In the genomic region with DNA sequence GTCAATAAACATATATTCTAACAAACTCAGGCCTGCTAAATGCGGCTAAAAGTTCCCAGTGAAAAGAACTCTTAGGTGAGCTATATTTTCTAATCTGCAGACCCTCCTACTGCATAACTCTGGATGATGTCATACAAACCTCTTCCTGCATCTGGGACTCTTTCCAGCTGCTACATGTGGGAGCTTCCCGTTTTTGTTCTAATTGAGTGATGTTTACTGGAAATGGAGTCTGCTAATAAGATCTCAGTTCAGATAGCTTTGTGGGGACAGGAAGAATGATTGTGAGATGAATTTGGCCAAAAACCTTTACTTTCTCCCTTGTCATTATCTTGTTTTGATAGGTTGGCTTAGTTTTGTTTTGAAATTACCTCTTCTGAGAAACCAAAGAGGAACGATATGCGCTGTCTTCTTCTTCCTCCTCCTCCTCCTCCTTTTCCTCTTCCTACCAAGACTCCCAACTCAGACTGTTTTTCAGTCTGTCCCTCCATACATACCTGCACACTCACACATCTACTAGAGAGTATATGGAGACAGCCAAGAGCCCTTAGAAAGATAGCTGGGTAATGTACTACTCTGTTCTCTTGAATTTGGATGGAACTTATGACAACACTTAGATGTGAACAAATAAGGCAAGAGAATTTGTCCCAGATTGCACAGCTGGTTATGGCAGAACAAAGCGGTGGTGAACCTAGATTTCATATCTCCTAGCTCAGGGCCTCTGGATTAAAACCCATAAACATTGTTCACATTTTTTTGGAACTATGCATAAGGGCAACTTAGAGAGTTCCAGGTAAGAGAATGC, we compare ENCODE assay signal across 9 cellular contexts. TPM values are rescaled to one million over a fixed set of nuclear protein-coding genes. Genes with fewer than 3 reads are reported as not detected.
DNase-seq lines count a peak whose midpoint lies in the region; ATAC-seq and TF ChIP-seq lines count a peak whose summit lies in the region.
"Had no signal": no experiment of that assay in that cellular context is flagged by ENCODE, and none has a peak within 500 bp of the region (broad histone marks: within the 10 kb centered on the region; RNA-seq: fewer than 3 reads in every experiment).

No MANE protein-coding gene starts in this region.

- CTCF ChIA-PET in activated CD4-positive, alpha-beta T cell treated with anti-CD3 and anti-CD28 coated beads for 36 hours (lab: Charles Lee) = interaction anchor here (0.6 to 2.5 kb wide), 18 partner anchors 10 to 339 kb away, joined by 3 to 9 read pairs (median 4); no protein-coding TSS in a partner anchor

- no peaks in the 10 kb centered on the region for H3K9me3 Mint-ChIP-seq in activated CD4-positive, alpha-beta T cell treated with anti-CD3 and anti-CD28 coated beads for 36 hours (ENCODE audit: low read depth)
- H3K9me3 Mint-ChIP-seq in activated T-helper 1 cell treated with anti-CD3 and anti-CD28 coated beads, Interleukin-12 subunit alpha, Interleukin-12 subunit beta, Interleukin-2, Interleukin-4 antibody, amounts not matched to agents 30 ng/mL and 10 ng/mL and 1 ng/mL, durations not matched to agents 14 hours and 24 hours and 36 hours = peaks cover 4% of the 10 kb centered on the region
- H3K9me3 Mint-ChIP-seq: activated B cell treated with CpG ODN at 0.5 μM for 24 hours had no signal

- intact Hi-C loops in activated CD4-positive, alpha-beta T cell treated with anti-CD3 and anti-CD28 coated beads for 36 hours (cut with DNase I, micrococcal nuclease) = loop anchor here (2.0 kb wide), 2 partner anchors 35 to 39 kb away; no protein-coding TSS in a partner anchor
- intact Hi-C loops in activated T-helper 1 cell treated with anti-CD3 and anti-CD28 coated beads, Interleukin-12 subunit alpha, Interleukin-12 subunit beta, Interleukin-2, Interleukin-4 antibody, amounts not matched to agents 30 ng/mL and 10 ng/mL and 1 ng/mL, durations not matched to agents 14 hours and 24 hours and 36 hours (cut with micrococcal nuclease) = loop anchor here (1.0 to 2.0 kb wide), 3 partner anchors 8 to 17 kb away; no protein-coding TSS in a partner anchor
- intact Hi-C loops in left ventricle myocardium superior (cut with micrococcal nuclease) = no loop called here

- H3K36me3 ChIP-seq in suprapubic skin = no peaks in the 10 kb centered on the region
- H3K36me3 ChIP-seq in Peyer's patch = no peaks in the 10 kb centered on the region

- H3K4me1 Mint-ChIP-seq in activated CD4-positive, alpha-beta T cell treated with anti-CD3 and anti-CD28 coated beads for 36 hours = peaks cover 59% of the 10 kb centered on the region
- peaks cover 51% of the 10 kb centered on the region for H3K4me1 Mint-ChIP-seq in activated T-helper 1 cell treated with anti-CD3 and anti-CD28 coated beads, Interleukin-12 subunit alpha, Interleukin-12 subunit beta, Interleukin-2, Interleukin-4 antibody, amounts not matched to agents 30 ng/mL and 10 ng/mL and 1 ng/mL, durations not matched to agents 14 hours and 24 hours and 36 hours (ENCODE audit: low read depth)

- peak; percentile 67 for ATAC-seq in activated CD4-positive, alpha-beta T cell treated with anti-CD3 and anti-CD28 coated beads for 36 hours
- ATAC-seq in left ventricle myocardium superior = peak; percentile 83

- no peaks in the 10 kb centered on the region for H3K27me3 ChIP-seq in suprapubic skin
- H3K27me3 ChIP-seq in Peyer's patch = no peaks in the 10 kb centered on the region

- H3K9me3 ChIP-seq in suprapubic skin = no peaks in the 10 kb centered on the region
- no peaks in the 10 kb centered on the region for H3K9me3 ChIP-seq in Peyer's patch

- POLR2A ChIA-PET in activated CD4-positive, alpha-beta T cell treated with anti-CD3 and anti-CD28 coated beads for 36 hours (lab: Charles Lee) = interaction anchor here (1.1 kb wide), 1 partner anchor 13 kb away, joined by 3 read pairs; no protein-coding TSS in a partner anchor

- DNase-seq in activated CD4-positive, alpha-beta T cell treated with anti-CD3 and anti-CD28 coated beads for 36 hours = no peak
- DNase-seq in activated CD4-positive, alpha-beta T cell treated with anti-CD3 and anti-CD28 coated beads for 48 hours = no peak
- no peak for DNase-seq in activated T-helper 1 cell treated with anti-CD3 and anti-CD28 coated beads, Interleukin-12 subunit alpha, Interleukin-12 subunit beta, Interleukin-2, Interleukin-4 antibody, amounts not matched to agents 30 ng/mL and 10 ng/mL and 1 ng/mL, durations not matched to agents 14 hours and 24 hours and 36 hours (ENCODE audit: low spot score)
- DNase-seq in left ventricle myocardium superior (no peak), suprapubic skin (ENCODE audit: low spot score in 2 of 2) (no peak), OCI-M2 (lab: John Stamatoyannopoulos, UW; ENCODE audit: unreplicated experiment) (no peak), HuH-7.5 (ENCODE audit: low spot score) (no peak), Peyer's patch (no peak)
- DNase-seq: activated B cell treated with CpG ODN at 0.5 μM for 24 hours had no signal

- no peak for TF ChIP-seq EP300 in suprapubic skin (IDR thresholded peaks at IDR 0.05)

- H3K36me3 Mint-ChIP-seq in activated CD4-positive, alpha-beta T cell treated with anti-CD3 and anti-CD28 coated beads for 36 hours (ENCODE audit: low read depth) = peaks cover 3% of the 10 kb centered on the region
- H3K36me3 Mint-ChIP-seq in activated T-helper 1 cell treated with anti-CD3 and anti-CD28 coated beads, Interleukin-12 subunit alpha, Interleukin-12 subunit beta, Interleukin-2, Interleukin-4 antibody, amounts not matched to agents 30 ng/mL and 10 ng/mL and 1 ng/mL, durations not matched to agents 14 hours and 24 hours and 36 hours (ENCODE audit: low read depth) = peaks cover 2% of the 10 kb centered on the region

- H3K4me3 Mint-ChIP-seq in activated CD4-positive, alpha-beta T cell treated with anti-CD3 and anti-CD28 coated beads for 36 hours = peak overlapping the region; percentile 63
- H3K4me3 Mint-ChIP-seq in activated T-helper 1 cell treated with anti-CD3 and anti-CD28 coated beads, Interleukin-12 subunit alpha, Interleukin-12 subunit beta, Interleukin-2, Interleukin-4 antibody, amounts not matched to agents 30 ng/mL and 10 ng/mL and 1 ng/mL, durations not matched to agents 14 hours and 24 hours and 36 hours = peak overlapping the region; percentile 27
- H3K4me3 Mint-ChIP-seq: activated B cell treated with CpG ODN at 0.5 μM for 24 hours had no signal

- H3K27ac ChIP-seq in suprapubic skin = peak overlapping the region; percentile 47
- H3K27ac ChIP-seq in Peyer's patch = peak overlapping the region in 1 of 4 donors; percentile 35

- H3K4me1 ChIP-seq in suprapubic skin (peaks cover 30% of the 10 kb centered on the region), Peyer's patch (no peaks in the 10 kb centered on the region)

- H3K27ac Mint-ChIP-seq in activated CD4-positive, alpha-beta T cell treated with anti-CD3 and anti-CD28 coated beads for 36 hours = peak overlapping the region; percentile 87
- H3K27ac Mint-ChIP-seq in activated T-helper 1 cell treated with anti-CD3 and anti-CD28 coated beads, Interleukin-12 subunit alpha, Interleukin-12 subunit beta, Interleukin-2, Interleukin-4 antibody, amounts not matched to agents 30 ng/mL and 10 ng/mL and 1 ng/mL, durations not matched to agents 14 hours and 24 hours and 36 hours = peak overlapping the region; percentile 83
- H3K27ac Mint-ChIP-seq: activated B cell treated with CpG ODN at 0.5 μM for 24 hours had no signal

- TF ChIP-seq CTCF in suprapubic skin (IDR thresholded peaks at IDR 0.05) = no peak
- TF ChIP-seq CTCF in Peyer's patch (IDR thresholded peaks at IDR 0.05) = no peak

- no peaks in the 10 kb centered on the region for H3K27me3 Mint-ChIP-seq in activated CD4-positive, alpha-beta T cell treated with anti-CD3 and anti-CD28 coated beads for 36 hours
- no peaks in the 10 kb centered on the region for H3K27me3 Mint-ChIP-seq in activated T-helper 1 cell treated with anti-CD3 and anti-CD28 coated beads, Interleukin-12 subunit alpha, Interleukin-12 subunit beta, Interleukin-2, Interleukin-4 antibody, amounts not matched to agents 30 ng/mL and 10 ng/mL and 1 ng/mL, durations not matched to agents 14 hours and 24 hours and 36 hours (ENCODE audit: insufficient read depth)

- TF ChIP-seq POLR2A in suprapubic skin (IDR thresholded peaks at IDR 0.05) (no peak), Peyer's patch (IDR thresholded peaks at IDR 0.05) (no peak)

- H3K4me3 ChIP-seq in suprapubic skin = no peak overlapping the region
- no peak overlapping the region for H3K4me3 ChIP-seq in Peyer's patch

- 45% methylated on average over 5 of the region's 5 CpGs for WGBS in suprapubic skin

RNA-seq across cellular contexts. Expression of a gene that starts 39.8 kb away (rescaled TPM):
- 100 to 1,000 TPM in 1 of 2 experiments, 10 to 100 TPM in 1; 95.9 to 104 TPM for total RNA-seq in activated CD4-positive, alpha-beta T cell treated with anti-CD3 and anti-CD28 coated beads for 36 hours
- total RNA-seq in activated T-helper 1 cell treated with anti-CD3 and anti-CD28 coated beads, Interleukin-12 subunit alpha, Interleukin-12 subunit beta, Interleukin-2, Interleukin-4 antibody, amounts not matched to agents 30 ng/mL and 10 ng/mL and 1 ng/mL, durations not matched to agents 14 hours and 24 hours and 36 hours = 89.2 and 94.0 TPM in 2 replicates
- 91.1 TPM for total RNA-seq in left ventricle myocardium superior
- total RNA-seq in suprapubic skin = 10 to 100 TPM; 26.4 to 48.4 (median 32.7) TPM
- total RNA-seq in Peyer's patch = 10 to 100 TPM; 44.3 to 85.0 (median 60.3) TPM

RNA-seq across cellular contexts. Expression of a gene that starts 58.6 kb away (rescaled TPM):
- 10 to 100 TPM; 24.8 to 30.7 TPM for total RNA-seq in activated CD4-positive, alpha-beta T cell treated with anti-CD3 and anti-CD28 coated beads for 36 hours
- 36.2 and 38.0 TPM in 2 replicates for total RNA-seq in activated T-helper 1 cell treated with anti-CD3 and anti-CD28 coated beads, Interleukin-12 subunit alpha, Interleukin-12 subunit beta, Interleukin-2, Interleukin-4 antibody, amounts not matched to agents 30 ng/mL and 10 ng/mL and 1 ng/mL, durations not matched to agents 14 hours and 24 hours and 36 hours
- 24.7 TPM for total RNA-seq in left ventricle myocardium superior
- 10 to 100 TPM; 58.1 to 91.6 (median 85.8) TPM for total RNA-seq in suprapubic skin
- 100 to 1,000 TPM; 106 to 216 (median 156) TPM for total RNA-seq in Peyer's patch
